Comparison of ENCODE assay signal across 16 cellular contexts in the genomic region with DNA sequence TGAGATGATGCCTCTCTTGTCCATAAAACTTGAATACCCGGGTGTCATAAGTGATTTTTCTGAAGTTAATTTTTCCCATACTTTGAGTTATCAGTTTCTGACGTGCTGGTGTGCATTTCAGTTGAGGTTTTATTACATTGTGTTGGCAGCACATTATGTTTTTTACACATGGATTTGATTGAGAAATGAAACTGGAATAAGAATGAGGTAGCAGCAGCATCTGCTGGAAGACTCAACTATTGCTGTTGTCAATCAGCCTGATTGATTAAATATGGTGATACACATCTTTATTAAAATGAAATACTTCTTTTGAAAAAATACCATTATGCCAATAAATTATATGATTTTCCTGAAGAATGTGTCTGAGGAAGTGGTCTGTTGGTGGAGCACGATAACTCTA.
DNase-seq lines count a peak whose midpoint lies in the region; ATAC-seq, FAIRE-seq and TF ChIP-seq lines count a peak whose summit lies in the region.
"Had no signal": no experiment of that assay in that cellular context is flagged by ENCODE, and none has a peak within 500 bp of the region (broad histone marks: within the 10 kb centered on the region; RNA-seq: fewer than 3 reads in every experiment).

No MANE protein-coding gene starts in this region.

- no peak overlapping the region for H3K27ac Mint-ChIP-seq in T-helper 17 cell
- H3K27ac Mint-ChIP-seq: activated CD8-positive, alpha-beta T cell treated with anti-CD3 and anti-CD28 coated beads for 36 hours; activated T-helper 2 cell treated with anti-CD3 and anti-CD28 coated beads, Interferon-gamma antibody, Interleukin-2, Interleukin-4, amounts not matched to agents 10 μg/mL and 5 μg/mL and 100 μg/mL, durations not matched to agents 14 hours and 24 hours and 36 hours; H9; nephron had no signal

- H3K27me3 ChIP-seq in AG04450 (ENCODE audit: control insufficient read depth, insufficient read depth, low read length) (no peaks in the 10 kb centered on the region), GM12878 (replicated peaks in 1 of 2; ENCODE audit: control insufficient read depth in 2 of 2, insufficient read depth in 2 of 2, low read length in 1 of 2) (no peaks in the 10 kb centered on the region)

- H3K27ac ChIP-seq in AG04450 (ENCODE audit: low read depth, low read length) (no peak overlapping the region), GM12878 (ENCODE audit: control insufficient read depth, insufficient read depth) (no peak overlapping the region), kidney (ENCODE audit: low read depth in 2 of 2, low read length in 2 of 2) (no peak overlapping the region)

- peaks cover 60% of the 10 kb centered on the region for H3K27me3 Mint-ChIP-seq in T-helper 17 cell

- intact Hi-C loops in GM12878 (cut with micrococcal nuclease; ENCODE audit: unreplicated experiment), result loop anchor here (5.0 kb wide), 1 partner anchor 102 kb away; no protein-coding TSS in a partner anchor
- intact Hi-C loops in kidney (cut with DNase I), result no loop called here

- no peaks in the 10 kb centered on the region for H3K79me2 ChIP-seq in GM12878 (ENCODE audit: control insufficient read depth, insufficient read depth, low read length)

- BruUV-seq in GM12878 (replicated peaks; lab: Mats Ljungman, UMichigan), result no TSS peak

- no peak for TF ChIP-seq EP300 in GM12878 (IDR thresholded peaks at IDR 0.05; ENCODE audit: borderline replicate concordance in 1 of 2, control insufficient read depth in 1 of 2, low read depth in 2 of 2, low read length in 2 of 2)

- no peaks in the 10 kb centered on the region for H3K4me1 Mint-ChIP-seq in T-helper 17 cell
- H3K4me1 Mint-ChIP-seq: H9 had no signal

- 0 out of 2 replicates have a peak, but pooled peaks have one; percentile 6 for TF ChIP-seq CTCF in AG04450 (IDR thresholded peaks at IDR 0.05; ENCODE audit: low read depth, low read length)
- 0 out of 2 replicates have a peak, but pooled peaks have one; percentile 2 for TF ChIP-seq CTCF in GM12875 (IDR thresholded peaks at IDR 0.05; ENCODE audit: borderline replicate concordance, insufficient read depth, low read depth, low read length)
- TF ChIP-seq CTCF in GM12878 (IDR thresholded peaks at IDR 0.05 in 2 of 3, conservative IDR thresholded peaks at IDR 0.05 in 1 of 3; ENCODE audit: control insufficient read depth in 2 of 3, extremely low read depth in 1 of 3, insufficient read depth in 1 of 3, low read depth in 3 of 3, low read length in 3 of 3), result peak in 2 of 3 experiments; percentile 21 to 34; a peak in 3 of 6 replicates
- TF ChIP-seq CTCF in kidney (IDR thresholded peaks at IDR 0.05; ENCODE audit: borderline replicate concordance, extremely low read depth, insufficient read depth), result peak; percentile 5

- CTCF ChIA-PET in AG04450 (lab: Charles Lee), result no interaction called here
- CTCF ChIA-PET in GM12878 (lab: Yijun Ruan, JAX), result interaction anchor here (0.7 to 4.5 kb wide), 2 partner anchors 102 to 111 kb away, joined by 3 to 36 read pairs; no protein-coding TSS in a partner anchor

- no peak for TF ChIP-seq POLR2A in GM12878 (IDR thresholded peaks at IDR 0.05; ENCODE audit: low read depth, low read length)
- TF ChIP-seq POLR2A in GM12891 (IDR thresholded peaks at IDR 0.05; ENCODE audit: low read depth, low read length), result no peak

- DNase-seq in AG04450 (ENCODE audit: low read depth, low spot score), result no peak
- no peak for DNase-seq in GM12878 (ENCODE audit: low read depth, low spot score)
- no peak for DNase-seq in kidney
- no peak for DNase-seq in T-helper 17 cell
- no peak for DNase-seq in NCI-H2081 treated with DMSO at 0.1 percent for 48 hours (lab: John Stamatoyannopoulos, UW)
- DNase-seq in GM12891 (ENCODE audit: insufficient read length, low spot score), result no peak
- DNase-seq: activated CD8-positive, alpha-beta T cell treated with anti-CD3 and anti-CD28 coated beads for 36 hours; H9; NCI-H1105 treated with DMSO at 0.1 percent for 48 hours; stimulated activated CD8-positive, alpha-beta memory T cell treated with anti-CD3 and anti-CD28 coated beads, Interleukin-4, amount 100 ng/mL, for 48 hours had no signal

- H3K4me2 ChIP-seq in GM12878 (ENCODE audit: control insufficient read depth, insufficient read depth), result no peak overlapping the region

- H3K9me3 ChIP-seq in AG04450 (ENCODE audit: control insufficient read depth, insufficient read depth, low read length) (no peaks in the 10 kb centered on the region), GM12878 (replicated peaks; ENCODE audit: control insufficient read depth, insufficient read depth, low read length) (no peaks in the 10 kb centered on the region), kidney (ENCODE audit: control insufficient read depth in 1 of 2, low read length in 2 of 2) (no peaks in the 10 kb centered on the region), T-helper 17 cell (ENCODE audit: control insufficient read depth, low read length, poor library complexity, severe bottlenecking) (no peaks in the 10 kb centered on the region)

- ATAC-seq in GM12878, result no peak
- ATAC-seq in T-helper 17 cell, result no peak
- no peak for ATAC-seq in HG03432 (IDR thresholded peaks at IDR 0.05; ENCODE audit: unreplicated experiment)
- ATAC-seq: esophagus mucosa had no signal

- no peaks in the 10 kb centered on the region for H3K4me1 ChIP-seq in GM12878 (ENCODE audit: control insufficient read depth, insufficient read depth, low read length)
- no peaks in the 10 kb centered on the region for H3K4me1 ChIP-seq in kidney (ENCODE audit: control insufficient read depth in 1 of 2, insufficient read depth in 1 of 2, low read depth in 1 of 2, low read length in 2 of 2)

- FAIRE-seq in GM12878 (lab: Jason Lieb, UNC) (no peak), kidney (lab: Jason Lieb, UNC) (no peak), GM12891 (lab: Jason Lieb, UNC) (no peak)

- SMC1A ChIA-PET in GM12878 (lab: Charles Lee; ENCODE audit: uncharacterized antibody, unreplicated experiment), result interaction anchor here (0.8 to 5.1 kb wide), 3 partner anchors 97 to 116 kb away, joined by 3 to 29 read pairs (median 6); no protein-coding TSS in a partner anchor

- H3K9ac ChIP-seq in GM12878 (ENCODE audit: control insufficient read depth, insufficient read depth, low read length) (no peak overlapping the region), kidney (ENCODE audit: low read length in 2 of 2) (no peak overlapping the region)

- no peaks in the 10 kb centered on the region for H4K20me1 ChIP-seq in GM12878 (ENCODE audit: control insufficient read depth, insufficient read depth)

- WGBS in GM12878 (ENCODE audit: insufficient coverage, insufficient replicate concordance, low lambda C conversion rate, missing lambda C conversion rate), result 37% methylated on average over 3 of the region's 3 CpGs

- H3K36me3 ChIP-seq in GM12878 (ENCODE audit: control insufficient read depth in 2 of 2, insufficient read depth in 2 of 2, low read length in 1 of 2), result no peaks in the 10 kb centered on the region
- H3K36me3 ChIP-seq in kidney (ENCODE audit: control insufficient read depth in 1 of 2, insufficient read depth in 2 of 2, low read length in 2 of 2), result no peaks in the 10 kb centered on the region

- no peaks in the 10 kb centered on the region for H3K36me3 Mint-ChIP-seq in T-helper 17 cell (ENCODE audit: low read depth)

- no peak overlapping the region for H2AFZ ChIP-seq in GM12878 (ENCODE audit: control insufficient read depth, low read depth, low read length)

- RAD21 ChIA-PET in GM12878 (lab: Charles Lee; ENCODE audit: unreplicated experiment), result interaction anchor here (0.7 to 1.5 kb wide), 5 partner anchors 46 to 138 kb away, joined by 3 to 4 read pairs (median 3); no protein-coding TSS in a partner anchor

- in situ Hi-C loops in GM12878 (cut with MboI), result no loop called here

- H3K4me3 Mint-ChIP-seq in T-helper 17 cell, result no peak overlapping the region
- H3K4me3 Mint-ChIP-seq: activated CD8-positive, alpha-beta T cell treated with anti-CD3 and anti-CD28 coated beads for 36 hours; H9; nephron had no signal

- POLR2A ChIA-PET in AG04450 (lab: Yijun Ruan, JAX), result no interaction called here
- POLR2A ChIA-PET in GM12878 (lab: Charles Lee), result interaction anchor here (0.6 kb wide), 1 partner anchor 414 kb away, joined by 4 read pairs; no protein-coding TSS in a partner anchor

- no peak overlapping the region for H3K4me3 ChIP-seq in AG04450 (ENCODE audit: low read depth, low read length)
- H3K4me3 ChIP-seq in GM12875 (ENCODE audit: low read depth, low read length), result no peak overlapping the region
- no peak overlapping the region for H3K4me3 ChIP-seq in GM12878
- H3K4me3 ChIP-seq in kidney (ENCODE audit: low read length in 2 of 2), result no peak overlapping the region
- H3K4me3 ChIP-seq: lung had no signal

- peak; percentile 45 for TF ChIP-seq RAD21 in GM12878 (IDR thresholded peaks at IDR 0.05; ENCODE audit: insufficient read depth, low read depth, low read length)

TF ChIP-seq in GM12878, 131 proteins besides CTCF, POLR2A, EP300 and RAD21:
- no peak for TF ChIP-seq MTA3 (IDR thresholded peaks at IDR 0.05; ENCODE audit: borderline replicate concordance, low read length)
- TF ChIP-seq SMC3 (IDR thresholded peaks at IDR 0.05; ENCODE audit: borderline replicate concordance, low read length), result peak; percentile 29; the same call in 1 of the 2 replicates
- TF ChIP-seq SREBF2 (IDR thresholded peaks at IDR 0.05; ENCODE audit: low read length), result no peak
- no peak for TF ChIP-seq NR2F1 (conservative IDR thresholded peaks at IDR 0.05)
- TF ChIP-seq SPI1 (IDR thresholded peaks at IDR 0.05; ENCODE audit: borderline replicate concordance, insufficient read depth, low read depth, low read length), result no peak
- TF ChIP-seq ZBED1 (IDR thresholded peaks at IDR 0.05; ENCODE audit: borderline replicate concordance), result no peak
- no peak for TF ChIP-seq NBN (IDR thresholded peaks at IDR 0.05)
- no peak for TF ChIP-seq ZNF217 (IDR thresholded peaks at IDR 0.05)

TF ChIP-seq in GM12891, 5 proteins besides CTCF, POLR2A, EP300 and RAD21:
- TF ChIP-seq POU2F2 (IDR thresholded peaks at IDR 0.05; ENCODE audit: low read depth, low read length) (no peak), PAX5 (IDR thresholded peaks at IDR 0.05; ENCODE audit: insufficient read depth, low read length, severe bottlenecking) (no peak), POLR2AphosphoS5 (IDR thresholded peaks at IDR 0.05; ENCODE audit: low read depth, low read length) (no peak), TAF1 (IDR thresholded peaks at IDR 0.05; ENCODE audit: low read depth, low read length) (no peak), SPI1 (IDR thresholded peaks at IDR 0.05; ENCODE audit: low read depth, low read length) (no peak)
